Comparison of ENCODE assay signal across 8 cellular contexts in the genomic region with DNA sequence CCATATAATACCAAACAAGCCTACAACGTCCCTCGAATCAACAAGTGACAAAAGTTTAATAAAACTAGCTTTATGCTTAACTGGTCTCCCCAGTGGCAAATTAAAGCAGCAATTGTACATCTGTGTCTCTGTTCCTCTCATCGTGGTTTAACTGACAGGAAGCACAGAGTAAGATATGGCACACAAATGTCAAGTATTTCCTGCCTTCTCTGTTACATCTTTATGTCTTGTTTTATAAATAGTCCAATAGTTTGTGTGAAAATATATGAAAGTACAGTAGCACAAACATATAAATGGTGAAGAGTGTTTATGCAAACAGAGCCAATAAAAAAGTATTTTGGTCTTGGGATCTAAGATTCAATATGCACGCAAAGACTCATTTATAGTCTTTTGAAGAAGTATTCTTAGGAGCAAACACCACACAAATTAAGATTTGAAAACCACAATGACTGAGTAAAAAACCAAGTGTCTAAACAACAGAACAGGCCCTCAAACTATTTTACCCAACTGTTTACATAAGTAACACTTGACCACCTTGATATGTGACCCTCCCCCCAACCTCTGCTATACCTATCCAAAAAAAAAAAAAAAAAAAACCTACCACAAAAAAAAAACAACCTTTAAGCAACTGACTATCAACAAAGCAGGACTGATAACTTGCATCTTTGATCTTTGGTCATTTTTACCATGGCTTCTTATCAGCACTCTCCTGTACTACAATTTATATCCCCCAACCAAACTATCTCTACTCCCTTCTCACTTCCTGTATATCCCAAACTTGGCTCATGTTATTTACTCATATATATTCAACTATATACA. TPM values are rescaled to one million over a fixed set of nuclear protein-coding genes. Genes with fewer than 3 reads are reported as not detected.
A peak's percentile ranks its signal among the peaks of the same experiment; 100 is the strongest.
DNase-seq lines count a peak whose midpoint lies in the region; ATAC-seq, FAIRE-seq and TF ChIP-seq lines count a peak whose summit lies in the region.

No MANE protein-coding gene starts in this region.

- peak overlapping the region; percentile 63 for H3K9ac ChIP-seq in SU-DHL-6 (ENCODE audit: low read length)

- TF ChIP-seq RAD21 in A549 (conservative IDR thresholded peaks at IDR 0.05 in 1 of 2, IDR thresholded peaks at IDR 0.05 in 1 of 2), result no peak

- peaks cover 74% of the 10 kb centered on the region for H3F3A ChIP-seq in SU-DHL-6 (ENCODE audit: insufficient read depth)

- no peaks in the 10 kb centered on the region for H3K9me2 ChIP-seq in SU-DHL-6 (replicated peaks; ENCODE audit: insufficient read depth, low read length)

- ATAC-seq in A549, result no peak
- peak; percentile 86 for ATAC-seq in GM19043 (IDR thresholded peaks at IDR 0.05; ENCODE audit: low read depth, unreplicated experiment)
- peak; percentile 55 for ATAC-seq in HG03196 (IDR thresholded peaks at IDR 0.05; ENCODE audit: unreplicated experiment)
- peak; percentile 56 for ATAC-seq in mucosa of descending colon

- POLR2A ChIA-PET in A549 (lab: Yijun Ruan, JAX), result no interaction called here

- H4K20me1 ChIP-seq in SU-DHL-6 (ENCODE audit: low read depth, low read length), result no peaks in the 10 kb centered on the region

- H3K4me3 ChIP-seq in A549 (no peak overlapping the region), SU-DHL-6 (ENCODE audit: insufficient read depth, low read length, poor library complexity, severe bottlenecking) (peak overlapping the region; percentile 53), mucosa of descending colon (peak overlapping the region; percentile 7), uterus (no peak overlapping the region)

- intact Hi-C loops in mucosa of descending colon (cut with DNase I, micrococcal nuclease) (no loop called here), uterus (cut with DNase I; ENCODE audit: low total_unique reads) (no loop called here)

- TF ChIP-seq EP300 in A549 (IDR thresholded peaks at IDR 0.05), result no peak

- peaks cover 65% of the 10 kb centered on the region for H3K4me1 ChIP-seq in A549
- H3K4me1 ChIP-seq in mucosa of descending colon (ENCODE audit: low read depth), result peaks cover 66% of the 10 kb centered on the region
- no peaks in the 10 kb centered on the region for H3K4me1 ChIP-seq in uterus

- 75% methylated on average over 4 of the region's 4 CpGs for WGBS in A549 (ENCODE audit: missing lambda C conversion rate)

- H3K79me2 ChIP-seq in SU-DHL-6 (ENCODE audit: insufficient read depth, low read length), result peaks cover 94% of the 10 kb centered on the region

- CTCF ChIA-PET in A549 (lab: Yijun Ruan, JAX), result interaction anchor here (0.9 kb wide), 1 partner anchor 21 kb away, joined by 3 read pairs; no protein-coding TSS in a partner anchor

- no peak overlapping the region for H3K27ac ChIP-seq in A549
- H3K27ac ChIP-seq in SU-DHL-6 (ENCODE audit: low read depth, low read length), result peak overlapping the region; percentile 98
- H3K27ac ChIP-seq in uterus, result no peak overlapping the region

- TF ChIP-seq POLR2A in A549 (IDR thresholded peaks at IDR 0.05; ENCODE audit: low read length) (no peak), uterus (IDR thresholded peaks at IDR 0.05) (no peak)

- no peak for TF ChIP-seq CTCF in A549 (IDR thresholded peaks at IDR 0.05)
- no peak for TF ChIP-seq CTCF in SU-DHL-6 (IDR thresholded peaks at IDR 0.05; ENCODE audit: insufficient read depth, low read length, poor library complexity, severe bottlenecking)
- TF ChIP-seq CTCF in mucosa of descending colon (IDR thresholded peaks at IDR 0.05), result no peak
- no peak for TF ChIP-seq CTCF in uterus (IDR thresholded peaks at IDR 0.05)

- no peaks in the 10 kb centered on the region for H3K9me3 ChIP-seq in A549
- no peaks in the 10 kb centered on the region for H3K9me3 ChIP-seq in SU-DHL-6 (ENCODE audit: insufficient read depth, low read length)
- no peaks in the 10 kb centered on the region for H3K9me3 ChIP-seq in mucosa of descending colon
- H3K9me3 ChIP-seq in uterus, result no peaks in the 10 kb centered on the region

- peaks cover 6% of the 10 kb centered on the region; the same call in 1 of the 2 replicates for H3K36me3 ChIP-seq in SU-DHL-6 (ENCODE audit: low read length)
- H3K36me3 ChIP-seq in mucosa of descending colon (ENCODE audit: low read depth), result no peaks in the 10 kb centered on the region
- H3K36me3 ChIP-seq in uterus, result no peaks in the 10 kb centered on the region

- no peak for FAIRE-seq in A549 (lab: Jason Lieb, UNC)

- H3K27me3 ChIP-seq in SU-DHL-6 (ENCODE audit: low read length) (no peaks in the 10 kb centered on the region), uterus (no peaks in the 10 kb centered on the region)

- H3K4me2 ChIP-seq in A549 (peak overlapping the region; percentile 40), SU-DHL-6 (ENCODE audit: low read depth, low read length, poor library complexity, severe bottlenecking) (peak overlapping the region; percentile 99)

- H2AFZ ChIP-seq in SU-DHL-6 (ENCODE audit: low read depth, low read length, severe bottlenecking), result no peak overlapping the region

- DNase-seq in A549 (ENCODE audit: low read depth in 1 of 2, low spot score in 1 of 2) (no peak), mucosa of descending colon (no peak), uterus (no peak), DMS 273 treated with DMSO at 0.1 percent for 48 hours (lab: John Stamatoyannopoulos, UW) (no peak)
- DNase-seq in activated CD4-positive, alpha-beta T cell treated with anti-CD3 and anti-CD28 coated beads for 4 hours, result no peak

TF ChIP-seq in A549, 52 proteins besides CTCF, POLR2A, EP300 and RAD21:
- TF ChIP-seq POLR2AphosphoS2 (conservative IDR thresholded peaks at IDR 0.05; ENCODE audit: low read length) (no peak), HDAC2 (IDR thresholded peaks at IDR 0.05) (no peak), USF2 (IDR thresholded peaks at IDR 0.05) (no peak), CBX2 (IDR thresholded peaks at IDR 0.05; ENCODE audit: borderline replicate concordance, low read depth) (no peak), RFX5 (IDR thresholded peaks at IDR 0.05) (no peak), ZC3H11A (IDR thresholded peaks at IDR 0.05) (no peak), NPAS2 (CRISPR knock-in tag; IDR thresholded peaks at IDR 0.05; ENCODE audit: borderline replicate concordance) (no peak), ZNF302 (CRISPR knock-in tag; IDR thresholded peaks at IDR 0.05) (no peak), GATA3 (IDR thresholded peaks at IDR 0.05; ENCODE audit: borderline replicate concordance) (no peak), HOXB13 (CRISPR knock-in tag; IDR thresholded peaks at IDR 0.05; ENCODE audit: low read depth) (no peak)
- TF ChIP-seq, protein P1, sequence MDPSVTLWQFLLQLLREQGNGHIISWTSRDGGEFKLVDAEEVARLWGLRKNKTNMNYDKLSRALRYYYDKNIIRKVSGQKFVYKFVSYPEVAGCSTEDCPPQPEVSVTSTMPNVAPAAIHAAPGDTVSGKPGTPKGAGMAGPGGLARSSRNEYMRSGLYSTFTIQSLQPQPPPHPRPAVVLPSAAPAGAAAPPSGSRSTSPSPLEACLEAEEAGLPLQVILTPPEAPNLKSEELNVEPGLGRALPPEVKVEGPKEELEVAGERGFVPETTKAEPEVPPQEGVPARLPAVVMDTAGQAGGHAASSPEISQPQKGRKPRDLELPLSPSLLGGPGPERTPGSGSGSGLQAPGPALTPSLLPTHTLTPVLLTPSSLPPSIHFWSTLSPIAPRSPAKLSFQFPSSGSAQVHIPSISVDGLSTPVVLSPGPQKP (IDR thresholded peaks at IDR 0.05; ENCODE audit: low read depth, low read length), result no peak

RNA-seq across cellular contexts. Expression of gene ELF1, which starts 14.0 kb away (rescaled TPM):
- polyA plus RNA-seq in A549 (2011; rRNA removed) (40.5 and 45.0 TPM in 2 replicates), A549 (2017; fragmentation: RNase III; extraction: RNeasy Plus Mini Kit Qiagen cat#74134 plus additional on column Dnase treatment) (21.4 to 27.1 TPM (median 24.9 TPM) in 3 replicates)
- polyA plus RNA-seq in A549 (2012; cell fraction: cytosol; rRNA removed), result 7.7 and 10.1 TPM in 2 replicates
- 7.4 and 7.7 TPM in 2 replicates for polyA plus RNA-seq in A549 (2012; cell fraction: nucleus; rRNA removed)
- polyA minus RNA-seq in A549 (2011; rRNA and poly(A)+ RNA removed), result 26.2 and 30.5 TPM in 2 replicates
- total RNA-seq in mucosa of descending colon (100 to 1,000 TPM in 1 of 3 donors, 10 to 100 TPM in 2; 80.2 to 111 (median 96.8) TPM), uterus (10 to 100 TPM; 61.5 to 96.1 (median 74.1) TPM)

RNA-seq across cellular contexts. Expression of gene WBP4, which starts 56.2 kb away (rescaled TPM):
- polyA plus RNA-seq in A549 (2011; rRNA removed), result 7.5 and 13.9 TPM in 2 replicates
- 2.6 and 3.5 TPM in 2 replicates for polyA plus RNA-seq in A549 (2012; cell fraction: cytosol; rRNA removed)
- polyA plus RNA-seq in A549 (2012; cell fraction: nucleus; rRNA removed), result 0.91 and 1.4 TPM in 2 replicates
- 9.0 to 9.8 TPM (median 9.3 TPM) in 3 replicates for polyA plus RNA-seq in A549 (2017; fragmentation: RNase III; extraction: RNeasy Plus Mini Kit Qiagen cat#74134 plus additional on column Dnase treatment)
- polyA minus RNA-seq in A549 (2011; rRNA and poly(A)+ RNA removed), result 1.2 TPM in 2 replicates
- total RNA-seq in mucosa of descending colon, result 10 to 100 TPM in 1 of 3 donors, 1 to 10 TPM in 2; 6.4 to 11.4 (median 6.4) TPM
- total RNA-seq in uterus, result 10 to 100 TPM in 3 of 4 donors, 1 to 10 TPM in 1; 8.8 to 16.2 (median 14.2) TPM

Comparison
In these comparisons a context has a peak if more than half of its experiments do, and no peak if none do; other contexts are left out.
1. ATAC-seq: peak in GM19043 (single experiment), HG03196 (single experiment) and mucosa of descending colon (single experiment); none in A549 (0 of 2).
2. H3K4me3 ChIP-seq: peak in SU-DHL-6 (single experiment) and mucosa of descending colon (single experiment); none in A549 (single experiment) and uterus (0 of 2).